19 cellular contexts compared by ENCODE assay signal in the genomic region with DNA sequence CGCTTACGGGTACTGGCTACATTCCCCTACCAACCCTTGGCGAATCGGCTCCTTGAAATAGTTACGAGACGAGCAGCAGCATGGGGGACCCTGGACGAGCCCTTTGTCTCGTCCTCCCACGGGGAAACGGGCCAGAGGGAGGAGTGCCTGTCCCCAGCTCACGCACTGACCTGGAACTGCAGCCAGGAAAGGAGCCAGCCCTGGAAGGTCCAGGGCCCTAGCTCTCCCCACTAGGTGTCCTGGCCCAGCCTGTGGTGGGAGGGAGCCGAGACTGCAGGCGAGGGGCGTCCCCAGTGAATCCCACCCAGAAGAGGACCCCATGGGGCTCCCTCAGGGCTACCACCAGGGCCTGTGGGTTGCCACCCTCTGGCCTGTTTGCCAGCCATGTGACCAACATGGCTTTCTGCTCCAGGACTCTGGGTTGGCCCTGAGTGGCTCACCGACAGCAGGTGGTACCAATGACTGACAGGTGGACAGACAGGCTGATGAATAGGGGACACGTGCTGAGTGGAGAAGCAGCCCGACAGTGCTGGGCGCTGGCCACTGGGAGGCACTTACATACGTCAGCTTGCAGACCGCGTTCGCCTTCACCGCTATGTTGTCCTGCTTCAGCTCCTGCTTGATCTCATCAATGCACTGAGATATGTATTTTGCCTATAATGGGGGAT. TPM values are rescaled to one million over a fixed set of nuclear protein-coding genes. Genes with fewer than 3 reads are reported as not detected.
DNase-seq lines count a peak whose midpoint lies in the region; ATAC-seq and TF ChIP-seq lines count a peak whose summit lies in the region.
"Had no signal": no experiment of that assay in that cellular context is flagged by ENCODE, and none has a peak within 500 bp of the region (broad histone marks: within the 10 kb centered on the region; RNA-seq: fewer than 3 reads in every experiment).

No MANE protein-coding gene starts in this region.

- no peak for ATAC-seq in HG03520 (IDR thresholded peaks at IDR 0.05; ENCODE audit: unreplicated experiment)
- ATAC-seq: Panc1 had no signal

- H3K4me1 Mint-ChIP-seq in glutamatergic neuron (ENCODE audit: low read depth, unreplicated experiment) (peaks cover 8% of the 10 kb centered on the region), neural crest cell (peaks cover 7% of the 10 kb centered on the region)

- peak overlapping the region; percentile 49 for H3K4me3 Mint-ChIP-seq in glutamatergic neuron (ENCODE audit: unreplicated experiment)
- H3K4me3 Mint-ChIP-seq in neural crest cell: no peak overlapping the region
- H3K4me3 Mint-ChIP-seq: CD4-positive, CD25-positive, alpha-beta regulatory T cell had no signal

- peaks cover 2% of the 10 kb centered on the region for H3K27me3 Mint-ChIP-seq in glutamatergic neuron (ENCODE audit: unreplicated experiment)
- no peaks in the 10 kb centered on the region for H3K27me3 Mint-ChIP-seq in neural crest cell (ENCODE audit: low read depth)
- H3K27me3 Mint-ChIP-seq: CD4-positive, CD25-positive, alpha-beta regulatory T cell had no signal

- POLR2A ChIA-PET in RWPE1 (lab: Yijun Ruan, JAX; ENCODE audit: low non-redundant PET): no interaction called here

- CTCF ChIA-PET in RWPE1 (lab: Yijun Ruan, JAX): interaction anchor here (0.6 kb wide), 1 partner anchor 752 kb away, joined by 4 read pairs; no protein-coding TSS in a partner anchor

- DNase-seq in COLO668 (lab: John Stamatoyannopoulos, UW; ENCODE audit: unreplicated experiment) (peak; percentile 49), RWPE1 (ENCODE audit: low spot score) (no peak), glutamatergic neuron (no peak), neural crest cell (ENCODE audit: low read depth, low spot score) (no peak), RPMI8226 (no peak), COR-L47 (lab: John Stamatoyannopoulos, UW) (no peak), NCI-H524 treated with DMSO at 0.1 percent for 48 hours (lab: John Stamatoyannopoulos, UW) (no peak)
- DNase-seq: ACHN; CD4-positive, CD25-positive, alpha-beta regulatory T cell; DMS79; GDM1; Karpas-422; MM.1S; NCI-H1105 treated with DMSO at 0.1 percent for 48 hours; NCI-H187; NCI-H748 treated with DMSO at 0.1 percent for 48 hours; SIG-M5 had no signal

- peak overlapping the region; percentile 48 for H3K27ac Mint-ChIP-seq in glutamatergic neuron (ENCODE audit: unreplicated experiment)
- H3K27ac Mint-ChIP-seq in neural crest cell (ENCODE audit: unreplicated experiment): peak overlapping the region; percentile 83

- no peak for TF ChIP-seq CTCF in RWPE1 (conservative IDR thresholded peaks at IDR 0.05; ENCODE audit: low read depth)
- TF ChIP-seq CTCF in glutamatergic neuron (IDR thresholded peaks at IDR 0.05; ENCODE audit: partially characterized antibody, unreplicated experiment): no peak
- TF ChIP-seq CTCF in neural crest cell (conservative IDR thresholded peaks at IDR 0.05): no peak

- H3K36me3 Mint-ChIP-seq in glutamatergic neuron (ENCODE audit: unreplicated experiment) (peaks cover 2% of the 10 kb centered on the region), neural crest cell (ENCODE audit: low read depth) (peaks cover 4% of the 10 kb centered on the region)

- H3K27ac ChIP-seq in RWPE1: peak overlapping the region; percentile 20; the same call in 1 of the 2 replicates

- peaks cover 2% of the 10 kb centered on the region for H3K9me3 Mint-ChIP-seq in glutamatergic neuron (ENCODE audit: unreplicated experiment)
- no peaks in the 10 kb centered on the region for H3K9me3 Mint-ChIP-seq in neural crest cell
- H3K9me3 Mint-ChIP-seq: CD4-positive, CD25-positive, alpha-beta regulatory T cell had no signal

RNA-seq across cellular contexts. Expression of gene AP3D1, which starts 13.2 kb away (rescaled TPM):
- total RNA-seq in glutamatergic neuron (ENCODE audit: unreplicated experiment) (133 TPM), neural crest cell (142 and 146 TPM in 2 replicates)

RNA-seq across cellular contexts. Expression of gene DOT1L, which starts 25.5 kb away (rescaled TPM):
- total RNA-seq in glutamatergic neuron (ENCODE audit: unreplicated experiment) (71.4 TPM), neural crest cell (117 and 127 TPM in 2 replicates)

RNA-seq across cellular contexts. Expression of gene IZUMO4, which starts 41.5 kb away (rescaled TPM):
- total RNA-seq in glutamatergic neuron (ENCODE audit: unreplicated experiment) (10.6 TPM), neural crest cell (5.5 and 5.6 TPM in 2 replicates)

RNA-seq across cellular contexts. Expression of gene MOB3A, which starts 42.1 kb away (rescaled TPM):
- total RNA-seq in glutamatergic neuron (ENCODE audit: unreplicated experiment) (66.0 TPM), neural crest cell (40.0 and 42.1 TPM in 2 replicates)
